In the genomic region with DNA sequence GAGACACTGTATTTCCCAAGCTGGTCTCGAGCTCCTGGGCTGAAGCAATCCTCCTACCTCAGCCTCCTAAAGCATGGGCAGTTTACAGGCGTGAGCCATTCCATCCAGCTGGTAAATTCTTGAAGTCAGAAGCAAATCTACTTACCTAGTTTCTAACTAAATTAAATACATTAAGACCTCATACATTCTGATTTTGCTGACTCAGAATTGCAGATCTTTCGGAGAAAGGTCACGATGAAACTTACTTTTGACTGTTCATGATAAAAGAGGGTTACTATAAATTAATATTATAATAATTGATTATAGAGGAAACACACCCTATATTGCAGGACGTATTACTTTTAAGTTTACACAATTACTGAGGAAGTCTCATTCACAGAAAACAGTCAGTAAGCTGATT, we compare ENCODE assay signal across 7 cellular contexts.
"Had no signal": no experiment of that assay in that cellular context is flagged by ENCODE, and none has a peak within 500 bp of the region (broad histone marks: within the 10 kb centered on the region; RNA-seq: fewer than 3 reads in every experiment).

No MANE protein-coding gene starts in this region.

- H3K4me2 ChIP-seq: GM23338 had no signal

- ATAC-seq: GM23338, HCT116 had no signal

- H3K27ac ChIP-seq: HL-60 had no signal

- H3K4me1 ChIP-seq: HAP-1 had no signal

- H2AFZ ChIP-seq: GM23338 had no signal

- H3K4me3 ChIP-seq: GM23338, HAP-1 had no signal

- H3K9me3 ChIP-seq: HAP-1 had no signal

- H3K36me3 ChIP-seq: HAP-1 had no signal

- DNase-seq: H7, HFFc6, KG1 had no signal
